ENCODE assay signal across 13 cellular contexts in genomic region chr13:27044837-27045570, GRCh38.
A peak's percentile ranks its signal among the peaks of the same experiment; 100 is the strongest.
DNase-seq lines count a peak whose midpoint lies in the region; ATAC-seq and TF ChIP-seq lines count a peak whose summit lies in the region.
"Had no signal": no experiment of that assay in that cellular context is flagged by ENCODE, and none has a peak within 500 bp of the region (broad histone marks: within the 10 kb centered on the region; RNA-seq: fewer than 3 reads in every experiment).

No MANE protein-coding gene starts in this region.

- peak in 2 of 3 donors; percentile 61 to 74 for DNase-seq in Peyer's patch
- peak in 2 of 9 donors; percentile 9 to 15 for DNase-seq in naive thymus-derived CD4-positive, alpha-beta T cell
- DNase-seq in RKO (ENCODE audit: low spot score) = no peak
- DNase-seq in NCI-H146 (lab: John Stamatoyannopoulos, UW) = no peak
- no peak for DNase-seq in stimulated activated CD4-positive, alpha-beta T cell treated with anti-CD3 and anti-CD28 coated beads, Interleukin-4, amount 100 ng/mL, for 1 hour
- DNase-seq: activated CD4-positive, alpha-beta T cell treated with anti-CD3 and anti-CD28 coated beads, Interleukin-2, amount 50 U/mL, for 4 hours; hippocampal formation; NCI-H1048; stimulated activated CD4-positive, alpha-beta T cell treated with anti-CD3 and anti-CD28 coated beads, Interleukin-2, amount 100 ng/mL, for 48 hours; transverse colon had no signal

- H3K27ac ChIP-seq in Peyer's patch = peak overlapping the region; percentile 13 to 73 (median 39)
- H3K27ac ChIP-seq in naive thymus-derived CD4-positive, alpha-beta T cell (ENCODE audit: low read depth, low read length) = no peak overlapping the region
- H3K27ac ChIP-seq: transverse colon had no signal

- peak overlapping the region in 3 of 9 donors; percentile 43 to 70 (median 70) for H3K27ac Mint-ChIP-seq in naive thymus-derived CD4-positive, alpha-beta T cell

- peak overlapping the region in 2 of 10 donors; percentile 11 to 15 for H3K4me3 Mint-ChIP-seq in naive thymus-derived CD4-positive, alpha-beta T cell

- no peaks in the 10 kb centered on the region for H3K36me3 ChIP-seq in Peyer's patch
- H3K36me3 ChIP-seq in naive thymus-derived CD4-positive, alpha-beta T cell (ENCODE audit: control insufficient read depth in 2 of 3, insufficient read depth in 3 of 3, low read length in 3 of 3) = no peaks in the 10 kb centered on the region
- H3K36me3 ChIP-seq: transverse colon had no signal

- ATAC-seq in GM18519 (IDR thresholded peaks at IDR 0.05; ENCODE audit: low FRiP score, unreplicated experiment) = peak; percentile 51
- peak; percentile 57 for ATAC-seq in HG02623 (IDR thresholded peaks at IDR 0.05; ENCODE audit: unreplicated experiment)
- peak; percentile 72 for ATAC-seq in naive thymus-derived CD4-positive, alpha-beta T cell
- ATAC-seq in GM19351 (IDR thresholded peaks at IDR 0.05; ENCODE audit: unreplicated experiment) = no peak

- H3K4me3 ChIP-seq in Peyer's patch = no peak overlapping the region
- H3K4me3 ChIP-seq in naive thymus-derived CD4-positive, alpha-beta T cell (ENCODE audit: low read length) = no peak overlapping the region
- H3K4me3 ChIP-seq: transverse colon had no signal

- intact Hi-C loops in naive thymus-derived CD4-positive, alpha-beta T cell (cut with micrococcal nuclease) = loop anchor here in 1 of 2 donors (5.0 kb wide), 1 partner anchor 127 kb away; the partner anchor contains the start of gene USP12

- H3K27me3 ChIP-seq in Peyer's patch = no peaks in the 10 kb centered on the region
- no peaks in the 10 kb centered on the region for H3K27me3 ChIP-seq in naive thymus-derived CD4-positive, alpha-beta T cell (ENCODE audit: control insufficient read depth in 2 of 2, insufficient read depth in 2 of 2, low read length in 2 of 2)
- H3K27me3 ChIP-seq: transverse colon had no signal

- POLR2A ChIA-PET in naive thymus-derived CD4-positive, alpha-beta T cell (lab: Charles Lee) = no interaction called here

- no peak for TF ChIP-seq POLR2A in Peyer's patch (IDR thresholded peaks at IDR 0.05)

- no peaks in the 10 kb centered on the region for H3K9me3 ChIP-seq in Peyer's patch
- no peaks in the 10 kb centered on the region for H3K9me3 ChIP-seq in naive thymus-derived CD4-positive, alpha-beta T cell (ENCODE audit: control insufficient read depth in 2 of 3, low read length in 3 of 3)
- H3K9me3 ChIP-seq: transverse colon had no signal

- peaks cover 0 to 7% (median 2%) of the 10 kb centered on the region in 5 donors for H3K36me3 Mint-ChIP-seq in naive thymus-derived CD4-positive, alpha-beta T cell

- peaks cover 0 to 2% (median 0%) of the 10 kb centered on the region in 11 donors for H3K9me3 Mint-ChIP-seq in naive thymus-derived CD4-positive, alpha-beta T cell

- H3K4me1 Mint-ChIP-seq in naive thymus-derived CD4-positive, alpha-beta T cell = peaks cover 0 to 15% (median 7%) of the 10 kb centered on the region in 7 donors

- CTCF ChIA-PET in naive thymus-derived CD4-positive, alpha-beta T cell (lab: Charles Lee) = no interaction called here

- no peak for TF ChIP-seq CTCF in Peyer's patch (IDR thresholded peaks at IDR 0.05)

- H3K4me1 ChIP-seq in Peyer's patch = no peaks in the 10 kb centered on the region
- peaks cover 0 to 5% of the 10 kb centered on the region in 2 donors for H3K4me1 ChIP-seq in naive thymus-derived CD4-positive, alpha-beta T cell (ENCODE audit: control insufficient read depth in 2 of 2, insufficient read depth in 2 of 2, low read length in 2 of 2)

- H3K27me3 Mint-ChIP-seq in naive thymus-derived CD4-positive, alpha-beta T cell = peaks cover 3 to 9% (median 6%) of the 10 kb centered on the region in 5 donors

Comparison
In these comparisons a context has a peak if more than half of its experiments do, and no peak if none do; other contexts are left out.
1. DNase-seq: peak in Peyer's patch (2 of 3); none in RKO (single experiment), NCI-H146 (single experiment) and stimulated activated CD4-positive, alpha-beta T cell treated with anti-CD3 and anti-CD28 coated beads, Interleukin-4, amount 100 ng/mL, for 1 hour (single experiment).